In genomic region chr3:154684021-154684420, GRCh38 we compare ENCODE assay signal across 1 cellular context.
TF ChIP-seq lines count a peak whose summit lies in the region.

No MANE protein-coding gene starts in this region.

TF ChIP-seq in GM23338, 12 proteins besides CTCF, POLR2A, EP300 and RAD21 (continued from another document):
- TF ChIP-seq ZNF462 (CRISPR knock-in tag; IDR thresholded peaks at IDR 0.05) = no peak
- TF ChIP-seq REST (IDR thresholded peaks at IDR 0.05; ENCODE audit: unreplicated experiment) = no peak
- no peak for TF ChIP-seq ETS1 (IDR thresholded peaks at IDR 0.05)
TF ChIP-seq in GM23338: peak in this region for 0.
